Comparison of ENCODE assay signal across 19 cellular contexts in genomic region chr6:54493138-54493537, GRCh38.
A peak's percentile ranks its signal among the peaks of the same experiment; 100 is the strongest.
DNase-seq lines count a peak whose midpoint lies in the region; ATAC-seq and TF ChIP-seq lines count a peak whose summit lies in the region.
"Had no signal": no experiment of that assay in that cellular context is flagged by ENCODE, and none has a peak within 500 bp of the region (broad histone marks: within the 10 kb centered on the region; RNA-seq: fewer than 3 reads in every experiment).

No MANE protein-coding gene starts in this region.

- peaks cover 9% of the 10 kb centered on the region for H3K4me1 Mint-ChIP-seq in HFFc6 (ENCODE audit: low read depth)
- H3K4me1 Mint-ChIP-seq: nephron progenitor cell had no signal

- in situ Hi-C loops in astrocyte of the cerebellum (cut with HindIII; ENCODE audit: low sequenced_read_pairs) = no loop called here

- H3K36me3 Mint-ChIP-seq in HFFc6 (ENCODE audit: low read depth) = peaks cover 12% of the 10 kb centered on the region; the same call in 1 of the 2 replicates

- peaks cover 1% of the 10 kb centered on the region; the same call in 1 of the 2 replicates for H3K27me3 Mint-ChIP-seq in HFFc6 (ENCODE audit: insufficient read depth)

- peak overlapping the region; percentile 5; the same call in 1 of the 2 replicates for H3K27ac Mint-ChIP-seq in HFFc6
- H3K27ac Mint-ChIP-seq: activated CD8-positive, alpha-beta T cell treated with anti-CD3 and anti-CD28 coated beads, Interleukin-2, amount 10 ng/mL, durations not matched to agents 7 days and 5 days; nephron progenitor cell had no signal

- ATAC-seq in HG02884 (IDR thresholded peaks at IDR 0.05; ENCODE audit: unreplicated experiment) = no peak
- no peak for ATAC-seq in upper lobe of right lung
- ATAC-seq: activated CD8-positive, alpha-beta T cell treated with anti-CD3 and anti-CD28 coated beads, Interleukin-2, amount 10 ng/mL, durations not matched to agents 7 days and 5 days; gastrocnemius medialis; left lobe of liver had no signal

- H3K36me3 ChIP-seq in ascending aorta (no peaks in the 10 kb centered on the region), upper lobe of right lung (no peaks in the 10 kb centered on the region)
- H3K36me3 ChIP-seq: BLaER1, gastrocnemius medialis, spleen, upper lobe of left lung had no signal

- H3K4me3 Mint-ChIP-seq in HFFc6 = no peak overlapping the region
- H3K4me3 Mint-ChIP-seq: activated CD8-positive, alpha-beta T cell treated with anti-CD3 and anti-CD28 coated beads, Interleukin-2, amount 10 ng/mL, durations not matched to agents 7 days and 5 days; nephron progenitor cell had no signal

- intact Hi-C loops in ascending aorta (cut with DNase I) = no loop called here
- intact Hi-C loops in upper lobe of right lung (cut with DNase I) = no loop called here

- peaks cover 5% of the 10 kb centered on the region; the same call in 1 of the 2 replicates for H3K9me3 Mint-ChIP-seq in HFFc6

- DNase-seq in AG04449 (ENCODE audit: low read depth, low spot score) (peak; percentile 51), HFFc6 (peak; percentile 75), astrocyte of the cerebellum (ENCODE audit: low read depth) (peak; percentile 33), glomerular visceral epithelial cell (ENCODE audit: extremely low spot score) (peak; percentile 46), epidermal melanocyte (ENCODE audit: insufficient read length, low spot score) (no peak), ascending aorta (ENCODE audit: low spot score in 2 of 2) (no peak), upper lobe of right lung (no peak)
- DNase-seq: activated CD8-positive, alpha-beta T cell treated with anti-CD3 and anti-CD28 coated beads, Interleukin-2, amount 10 ng/mL, durations not matched to agents 7 days and 5 days; activated naive CD4-positive, alpha-beta T cell; gastrocnemius medialis; NCI-H524; nephron progenitor cell; spleen; T1000; upper lobe of left lung had no signal

- no peaks in the 10 kb centered on the region for H3K27me3 ChIP-seq in ascending aorta
- H3K27me3 ChIP-seq in upper lobe of right lung = no peaks in the 10 kb centered on the region
- H3K27me3 ChIP-seq: BLaER1, gastrocnemius medialis, spleen, upper lobe of left lung had no signal

- POLR2A ChIA-PET in AG04449 (lab: Yijun Ruan, JAX) = interaction anchor here (0.7 kb wide), 1 partner anchor 222 kb away, joined by 3 read pairs; no protein-coding TSS in a partner anchor

- H3K4me3 ChIP-seq in AG04449 (ENCODE audit: low read depth, low read length) (no peak overlapping the region), astrocyte of the cerebellum (ENCODE audit: low read depth, low read length) (no peak overlapping the region), ascending aorta (no peak overlapping the region), upper lobe of right lung (no peak overlapping the region)
- H3K4me3 ChIP-seq: BLaER1, gastrocnemius medialis, spleen, upper lobe of left lung had no signal

- H3K9me3 ChIP-seq in ascending aorta (peaks cover 0 to 16% of the 10 kb centered on the region in 2 donors), upper lobe of right lung (no peaks in the 10 kb centered on the region)
- H3K9me3 ChIP-seq: BLaER1, gastrocnemius medialis, upper lobe of left lung had no signal

- H3K4me1 ChIP-seq in ascending aorta = no peaks in the 10 kb centered on the region
- no peaks in the 10 kb centered on the region for H3K4me1 ChIP-seq in upper lobe of right lung
- H3K4me1 ChIP-seq: BLaER1, gastrocnemius medialis, spleen, upper lobe of left lung had no signal

- CTCF ChIA-PET in AG04449 (lab: Yijun Ruan, JAX) = interaction anchor here (1.7 kb wide), 1 partner anchor 20 kb away, joined by 8 read pairs; no protein-coding TSS in a partner anchor

- H3K27ac ChIP-seq in ascending aorta (no peak overlapping the region), upper lobe of right lung (no peak overlapping the region)
- H3K27ac ChIP-seq: BLaER1, gastrocnemius medialis, HL-60, spleen, upper lobe of left lung had no signal

- TF ChIP-seq CTCF in AG04449 (IDR thresholded peaks at IDR 0.05; ENCODE audit: insufficient read depth, low read length, missing control alignments) (no peak), HFFc6 (IDR thresholded peaks at IDR 0.05) (no peak), astrocyte of the cerebellum (IDR thresholded peaks at IDR 0.05; ENCODE audit: low read depth, low read length, missing control alignments) (no peak), ascending aorta (IDR thresholded peaks at IDR 0.05) (no peak), upper lobe of right lung (IDR thresholded peaks at IDR 0.05) (no peak)

Comparison
In these comparisons a context has a peak if more than half of its experiments do, and no peak if none do; other contexts are left out.
1. DNase-seq: peak in AG04449 (single experiment), HFFc6 (single experiment), astrocyte of the cerebellum (single experiment) and glomerular visceral epithelial cell (single experiment); none in epidermal melanocyte (single experiment), ascending aorta (0 of 2) and upper lobe of right lung (single experiment).